9 cellular contexts compared by ENCODE assay signal in the genomic region with DNA sequence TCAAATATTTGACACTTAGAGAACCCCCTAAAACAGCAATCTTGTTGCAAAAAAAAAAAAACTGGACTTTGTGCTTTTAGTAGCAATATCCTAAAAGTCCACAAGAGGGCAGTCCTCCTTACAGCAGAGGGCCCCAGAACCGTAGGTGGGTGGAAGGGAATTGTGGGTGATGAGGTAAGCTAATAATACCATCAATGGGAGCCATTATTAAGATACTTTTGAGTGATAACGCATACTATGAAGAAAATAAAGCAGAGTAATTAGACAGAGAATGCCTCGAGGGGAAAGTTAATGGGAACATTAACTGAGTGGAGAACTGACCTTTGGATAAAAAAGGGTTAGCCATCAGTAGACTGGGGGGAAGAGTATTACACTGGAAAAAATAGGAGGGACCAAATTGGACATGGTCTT.
DNase-seq lines count a peak whose midpoint lies in the region; ATAC-seq and TF ChIP-seq lines count a peak whose summit lies in the region.
"Had no signal": no experiment of that assay in that cellular context is flagged by ENCODE, and none has a peak within 500 bp of the region (broad histone marks: within the 10 kb centered on the region; RNA-seq: fewer than 3 reads in every experiment).

No MANE protein-coding gene starts in this region.

- peaks cover 7% of the 10 kb centered on the region for H3K4me1 ChIP-seq in hepatocyte (ENCODE audit: insufficient read depth)
- H3K4me1 ChIP-seq in tibial nerve: no peaks in the 10 kb centered on the region

- ATAC-seq in GM21619 (IDR thresholded peaks at IDR 0.05; ENCODE audit: unreplicated experiment): peak; percentile 84

- H3K27ac ChIP-seq in hepatocyte (no peak overlapping the region), tibial nerve (no peak overlapping the region)

- no peak for TF ChIP-seq POLR2A in tibial nerve (IDR thresholded peaks at IDR 0.05)

- no peaks in the 10 kb centered on the region for H3K27me3 ChIP-seq in hepatocyte
- no peaks in the 10 kb centered on the region for H3K27me3 ChIP-seq in tibial nerve

- H3K27ac Mint-ChIP-seq in activated naive CD8-positive, alpha-beta T cell treated with anti-CD3 and anti-CD28 coated beads for 36 hours: no peak overlapping the region
- H3K27ac Mint-ChIP-seq: activated naive CD8-positive, alpha-beta T cell treated with anti-CD3 and anti-CD28 coated beads, Interleukin-2, amount 10 ng/mL, durations not matched to agents 7 days and 5 days had no signal

- peak; percentile 59 for TF ChIP-seq CTCF in hepatocyte (IDR thresholded peaks at IDR 0.05; ENCODE audit: poor library complexity)
- TF ChIP-seq CTCF in tibial nerve (IDR thresholded peaks at IDR 0.05): peak; percentile 52 to 67 (median 56)

- peaks cover 9% of the 10 kb centered on the region for H3K27me3 Mint-ChIP-seq in activated naive CD8-positive, alpha-beta T cell treated with anti-CD3 and anti-CD28 coated beads for 36 hours

- no peaks in the 10 kb centered on the region for H3K36me3 ChIP-seq in hepatocyte (replicated peaks; ENCODE audit: insufficient read depth, low read depth)
- H3K36me3 ChIP-seq in tibial nerve: no peaks in the 10 kb centered on the region

- no peaks in the 10 kb centered on the region for H3K9me2 ChIP-seq in hepatocyte (replicated peaks; ENCODE audit: insufficient read depth)

- H3K4me3 Mint-ChIP-seq in activated naive CD8-positive, alpha-beta T cell treated with anti-CD3 and anti-CD28 coated beads for 36 hours: no peak overlapping the region
- H3K4me3 Mint-ChIP-seq: activated naive CD8-positive, alpha-beta T cell treated with anti-CD3 and anti-CD28 coated beads, Interleukin-2, amount 10 ng/mL, durations not matched to agents 7 days and 5 days had no signal

- H3K9me3 Mint-ChIP-seq in activated naive CD8-positive, alpha-beta T cell treated with anti-CD3 and anti-CD28 coated beads for 36 hours: peaks cover 3% of the 10 kb centered on the region
- H3K9me3 Mint-ChIP-seq: activated naive CD8-positive, alpha-beta T cell treated with anti-CD3 and anti-CD28 coated beads, Interleukin-2, amount 10 ng/mL, durations not matched to agents 7 days and 5 days had no signal

- no peak overlapping the region for H2AFZ ChIP-seq in hepatocyte

- H3K4me3 ChIP-seq in hepatocyte (no peak overlapping the region), tibial nerve (no peak overlapping the region)

- TF ChIP-seq EP300 in Ishikawa (IDR thresholded peaks at IDR 0.05; ENCODE audit: borderline replicate concordance) (no peak), tibial nerve (IDR thresholded peaks at IDR 0.05) (no peak)

- H3K4me1 Mint-ChIP-seq in activated naive CD8-positive, alpha-beta T cell treated with anti-CD3 and anti-CD28 coated beads for 36 hours: no peaks in the 10 kb centered on the region
- H3K4me1 Mint-ChIP-seq: activated naive CD8-positive, alpha-beta T cell treated with anti-CD3 and anti-CD28 coated beads, Interleukin-2, amount 10 ng/mL, durations not matched to agents 7 days and 5 days had no signal

- H3K4me2 ChIP-seq in hepatocyte: no peak overlapping the region

- H3K9me3 ChIP-seq in hepatocyte (ENCODE audit: low read depth) (no peaks in the 10 kb centered on the region), tibial nerve (no peaks in the 10 kb centered on the region)

- peak; percentile 83 for TF ChIP-seq RAD21 in Ishikawa (IDR thresholded peaks at IDR 0.05; ENCODE audit: low read depth)

- no peaks in the 10 kb centered on the region for H3K36me3 Mint-ChIP-seq in activated naive CD8-positive, alpha-beta T cell treated with anti-CD3 and anti-CD28 coated beads for 36 hours
- H3K36me3 Mint-ChIP-seq: activated naive CD8-positive, alpha-beta T cell treated with anti-CD3 and anti-CD28 coated beads, Interleukin-2, amount 10 ng/mL, durations not matched to agents 7 days and 5 days had no signal

- H3K79me2 ChIP-seq in hepatocyte: peaks cover 7% of the 10 kb centered on the region

- DNase-seq in NCI-H2196 (lab: John Stamatoyannopoulos, UW; ENCODE audit: unreplicated experiment) (peak; percentile 1), NCI-H2196 treated with DMSO at 0.1 percent for 48 hours (lab: John Stamatoyannopoulos, UW; ENCODE audit: unreplicated experiment) (no peak), hepatocyte (ENCODE audit: low spot score) (peak; percentile 50), tibial nerve (ENCODE audit: low spot score in 2 of 2) (no peak), NCI-H1694 (lab: John Stamatoyannopoulos, UW) (no peak)
- DNase-seq in activated naive CD8-positive, alpha-beta T cell treated with anti-CD3 and anti-CD28 coated beads for 36 hours: peak; percentile 1
- DNase-seq: activated naive CD8-positive, alpha-beta T cell treated with anti-CD3 and anti-CD28 coated beads, Interleukin-2, amount 10 ng/mL, durations not matched to agents 7 days and 5 days had no signal

- WGBS in hepatocyte (ENCODE audit: low lambda C conversion rate, missing lambda C conversion rate): 60% methylated on average over 3 of the region's 3 CpGs
- WGBS in tibial nerve, 2 donors: 26 to 32% methylated on average over 3 of the region's 3 CpGs

- no peaks in the 10 kb centered on the region for H4K20me1 ChIP-seq in hepatocyte (ENCODE audit: insufficient read depth, poor library complexity, severe bottlenecking)

TF ChIP-seq in Ishikawa, 13 proteins besides CTCF, POLR2A, EP300 and RAD21:
- TF ChIP-seq YY1 (IDR thresholded peaks at IDR 0.05; ENCODE audit: low read depth) (0 out of 2 replicates have a peak, but pooled peaks have one; percentile 63), TCF12 (IDR thresholded peaks at IDR 0.05; ENCODE audit: low read depth) (no peak), TAF1 (IDR thresholded peaks at IDR 0.05; ENCODE audit: low read depth) (no peak), CEBPB (IDR thresholded peaks at IDR 0.05) (no peak), FOXM1 (IDR thresholded peaks at IDR 0.05; ENCODE audit: borderline replicate concordance, low read depth) (no peak), NFIC (IDR thresholded peaks at IDR 0.05) (peak; percentile 16; the same call in 1 of the 2 replicates), CREB1 (IDR thresholded peaks at IDR 0.05; ENCODE audit: low read depth) (no peak), TEAD4 (IDR thresholded peaks at IDR 0.05) (no peak), EGR1 (IDR thresholded peaks at IDR 0.05) (peak; percentile 65), ZBTB7A (IDR thresholded peaks at IDR 0.05; ENCODE audit: low read depth) (no peak)
- TF ChIP-seq, protein P1, sequence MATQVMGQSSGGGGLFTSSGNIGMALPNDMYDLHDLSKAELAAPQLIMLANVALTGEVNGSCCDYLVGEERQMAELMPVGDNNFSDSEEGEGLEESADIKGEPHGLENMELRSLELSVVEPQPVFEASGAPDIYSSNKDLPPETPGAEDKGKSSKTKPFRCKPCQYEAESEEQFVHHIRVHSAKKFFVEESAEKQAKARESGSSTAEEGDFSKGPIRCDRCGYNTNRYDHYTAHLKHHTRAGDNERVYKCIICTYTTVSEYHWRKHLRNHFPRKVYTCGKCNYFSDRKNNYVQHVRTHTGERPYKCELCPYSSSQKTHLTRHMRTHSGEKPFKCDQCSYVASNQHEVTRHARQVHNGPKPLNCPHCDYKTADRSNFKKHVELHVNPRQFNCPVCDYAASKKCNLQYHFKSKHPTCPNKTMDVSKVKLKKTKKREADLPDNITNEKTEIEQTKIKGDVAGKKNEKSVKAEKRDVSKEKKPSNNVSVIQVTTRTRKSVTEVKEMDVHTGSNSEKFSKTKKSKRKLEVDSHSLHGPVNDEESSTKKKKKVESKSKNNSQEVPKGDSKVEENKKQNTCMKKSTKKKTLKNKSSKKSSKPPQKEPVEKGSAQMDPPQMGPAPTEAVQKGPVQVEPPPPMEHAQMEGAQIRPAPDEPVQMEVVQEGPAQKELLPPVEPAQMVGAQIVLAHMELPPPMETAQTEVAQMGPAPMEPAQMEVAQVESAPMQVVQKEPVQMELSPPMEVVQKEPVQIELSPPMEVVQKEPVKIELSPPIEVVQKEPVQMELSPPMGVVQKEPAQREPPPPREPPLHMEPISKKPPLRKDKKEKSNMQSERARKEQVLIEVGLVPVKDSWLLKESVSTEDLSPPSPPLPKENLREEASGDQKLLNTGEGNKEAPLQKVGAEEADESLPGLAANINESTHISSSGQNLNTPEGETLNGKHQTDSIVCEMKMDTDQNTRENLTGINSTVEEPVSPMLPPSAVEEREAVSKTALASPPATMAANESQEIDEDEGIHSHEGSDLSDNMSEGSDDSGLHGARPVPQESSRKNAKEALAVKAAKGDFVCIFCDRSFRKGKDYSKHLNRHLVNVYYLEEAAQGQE (IDR thresholded peaks at IDR 0.05; ENCODE audit: low read depth): no peak
- TF ChIP-seq, protein P2, sequence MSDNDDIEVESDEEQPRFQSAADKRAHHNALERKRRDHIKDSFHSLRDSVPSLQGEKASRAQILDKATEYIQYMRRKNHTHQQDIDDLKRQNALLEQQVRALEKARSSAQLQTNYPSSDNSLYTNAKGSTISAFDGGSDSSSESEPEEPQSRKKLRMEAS (IDR thresholded peaks at IDR 0.05): no peak
- TF ChIP-seq, protein P3, sequence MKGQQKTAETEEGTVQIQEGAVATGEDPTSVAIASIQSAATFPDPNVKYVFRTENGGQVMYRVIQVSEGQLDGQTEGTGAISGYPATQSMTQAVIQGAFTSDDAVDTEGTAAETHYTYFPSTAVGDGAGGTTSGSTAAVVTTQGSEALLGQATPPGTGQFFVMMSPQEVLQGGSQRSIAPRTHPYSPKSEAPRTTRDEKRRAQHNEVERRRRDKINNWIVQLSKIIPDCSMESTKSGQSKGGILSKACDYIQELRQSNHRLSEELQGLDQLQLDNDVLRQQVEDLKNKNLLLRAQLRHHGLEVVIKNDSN (IDR thresholded peaks at IDR 0.05): no peak
TF ChIP-seq in Ishikawa: peak in this region for 3.

Comparison
In these comparisons a context has a peak if more than half of its experiments do, and no peak if none do; other contexts are left out.
1. DNase-seq: peak in NCI-H2196 (single experiment), activated naive CD8-positive, alpha-beta T cell treated with anti-CD3 and anti-CD28 coated beads for 36 hours (single experiment) and hepatocyte (single experiment); none in NCI-H2196 treated with DMSO at 0.1 percent for 48 hours (single experiment), tibial nerve (0 of 2) and NCI-H1694 (single experiment).